In genomic region chr2:44817673-44818335, GRCh38 we compare ENCODE assay signal across 14 cellular contexts.
DNase-seq lines count a peak whose midpoint lies in the region; ATAC-seq lines count a peak whose summit lies in the region.
"Had no signal": no experiment of that assay in that cellular context is flagged by ENCODE, and none has a peak within 500 bp of the region (broad histone marks: within the 10 kb centered on the region; RNA-seq: fewer than 3 reads in every experiment).

No MANE protein-coding gene starts in this region.

- ATAC-seq in activated CD4-positive, alpha-beta T cell treated with anti-CD3 and anti-CD28 coated beads for 36 hours, result no peak
- ATAC-seq: HepG2, PC-3 had no signal

- CTCF ChIA-PET in activated CD4-positive, alpha-beta T cell treated with anti-CD3 and anti-CD28 coated beads for 36 hours (lab: Charles Lee), result interaction anchor here (1.5 kb wide), 1 partner anchor 338 kb away, joined by 3 read pairs; no protein-coding TSS in a partner anchor

- peaks cover 25% of the 10 kb centered on the region for H3K27me3 Mint-ChIP-seq in activated CD4-positive, alpha-beta T cell treated with anti-CD3 and anti-CD28 coated beads for 36 hours

- POLR2A ChIA-PET in activated CD4-positive, alpha-beta T cell treated with anti-CD3 and anti-CD28 coated beads for 36 hours (lab: Charles Lee), result no interaction called here

- H3K9me3 Mint-ChIP-seq in activated CD4-positive, alpha-beta T cell treated with anti-CD3 and anti-CD28 coated beads for 36 hours (ENCODE audit: low read depth), result no peaks in the 10 kb centered on the region
- H3K9me3 Mint-ChIP-seq: T-helper 1 cell treated with Interleukin-12 subunit alpha and Interleukin-12 subunit beta and Interleukin-4 antibody, amounts not matched to agents 30 μg/mL and 1 μg/mL, for 36 hours had no signal

- H3K27ac Mint-ChIP-seq in activated CD4-positive, alpha-beta T cell treated with anti-CD3 and anti-CD28 coated beads for 36 hours, result no peak overlapping the region
- H3K27ac Mint-ChIP-seq: B cell; T-helper 1 cell treated with Interleukin-12 subunit alpha and Interleukin-12 subunit beta and Interleukin-4 antibody, amounts not matched to agents 30 μg/mL and 1 μg/mL, for 36 hours had no signal

- H3K36me3 Mint-ChIP-seq in activated CD4-positive, alpha-beta T cell treated with anti-CD3 and anti-CD28 coated beads for 36 hours (ENCODE audit: low read depth), result no peaks in the 10 kb centered on the region

- intact Hi-C loops in activated CD4-positive, alpha-beta T cell treated with anti-CD3 and anti-CD28 coated beads for 36 hours (cut with DNase I, micrococcal nuclease), result no loop called here

- DNase-seq in DMS153 treated with DMSO at 0.1 percent for 48 hours (lab: John Stamatoyannopoulos, UW; ENCODE audit: unreplicated experiment), result peak; percentile 10
- peak; percentile 78 for DNase-seq in NCI-H1417 treated with DMSO at 0.1 percent for 48 hours (lab: John Stamatoyannopoulos, UW)
- peak; percentile 83 to 93 for DNase-seq in NCI-H524 (lab: John Stamatoyannopoulos, UW)
- peak; percentile 34 for DNase-seq in SHP77 treated with DMSO at 0.1 percent for 48 hours (lab: John Stamatoyannopoulos, UW)
- DNase-seq in pons (ENCODE audit: low spot score), result no peak
- DNase-seq in activated CD4-positive, alpha-beta T cell treated with anti-CD3 and anti-CD28 coated beads for 36 hours, result no peak
- no peak for DNase-seq in kidney glomerular epithelial cell (lab: John Stamatoyannopoulos, UW)
- DNase-seq: KBM-7, NCI-H1930, NCI-H526, PC-3 had no signal

- no peaks in the 10 kb centered on the region for H3K4me1 Mint-ChIP-seq in activated CD4-positive, alpha-beta T cell treated with anti-CD3 and anti-CD28 coated beads for 36 hours
- H3K4me1 Mint-ChIP-seq: B cell had no signal

- no peak overlapping the region for H3K4me3 Mint-ChIP-seq in activated CD4-positive, alpha-beta T cell treated with anti-CD3 and anti-CD28 coated beads for 36 hours
- H3K4me3 Mint-ChIP-seq: B cell; T-helper 1 cell treated with Interleukin-12 subunit alpha and Interleukin-12 subunit beta and Interleukin-4 antibody, amounts not matched to agents 30 μg/mL and 1 μg/mL, for 36 hours had no signal

Comparison
In these comparisons a context has a peak if more than half of its experiments do, and no peak if none do; other contexts are left out.
1. DNase-seq: peak in DMS153 treated with DMSO at 0.1 percent for 48 hours (single experiment), NCI-H1417 treated with DMSO at 0.1 percent for 48 hours (single experiment), NCI-H524 (2 of 2) and SHP77 treated with DMSO at 0.1 percent for 48 hours (single experiment); none in pons (single experiment), activated CD4-positive, alpha-beta T cell treated with anti-CD3 and anti-CD28 coated beads for 36 hours (single experiment) and kidney glomerular epithelial cell (single experiment).